ENCODE assay signal across 13 cellular contexts in genomic region chr10:117535752-117536358, GRCh38. TPM values are rescaled to one million over a fixed set of nuclear protein-coding genes. Genes with fewer than 3 reads are reported as not detected.
DNase-seq lines count a peak whose midpoint lies in the region; ATAC-seq, FAIRE-seq and TF ChIP-seq lines count a peak whose summit lies in the region.
"Had no signal": no experiment of that assay in that cellular context is flagged by ENCODE, and none has a peak within 500 bp of the region (broad histone marks: within the 10 kb centered on the region; RNA-seq: fewer than 3 reads in every experiment).

No MANE protein-coding gene starts in this region.

- H3K4me1 ChIP-seq in right cardiac atrium (ENCODE audit: control insufficient read depth, insufficient read depth, low read length) (no peaks in the 10 kb centered on the region), H1 (replicated peaks in 1 of 4; ENCODE audit: control insufficient read depth in 3 of 4, insufficient read depth in 4 of 4, low read length in 3 of 4) (peaks cover 0 to 39% (median 15%) of the 10 kb centered on the region in 4 experiments; a peak in 6 of 7 replicates), osteoblast (ENCODE audit: insufficient read depth, low read length) (peaks cover 5% of the 10 kb centered on the region)

- no peak overlapping the region for H3K4ac ChIP-seq in H1 (replicated peaks; ENCODE audit: insufficient read length, low read depth, low read length)

- no peak overlapping the region for H2BK120ac ChIP-seq in H1 (replicated peaks; ENCODE audit: low read depth, low read length)

- H3K23ac ChIP-seq in H1 (ENCODE audit: insufficient read length) = no peak overlapping the region

- no peak for TF ChIP-seq RAD21 in H1 (IDR thresholded peaks at IDR 0.05 in 1 of 2, conservative IDR thresholded peaks at IDR 0.05 in 1 of 2; ENCODE audit: low read depth in 2 of 2, low read length in 2 of 2)

- no peak overlapping the region for H2AK5ac ChIP-seq in H1 (ENCODE audit: low read depth, low read length)

- peaks cover 41 to 55% of the 10 kb centered on the region in 2 experiments for H4K20me1 ChIP-seq in H1 (replicated peaks in 1 of 2; ENCODE audit: control insufficient read depth in 1 of 2, insufficient read depth in 2 of 2, low read length in 2 of 2)
- H4K20me1 ChIP-seq in osteoblast (ENCODE audit: insufficient read depth, low read length) = no peaks in the 10 kb centered on the region

- ATAC-seq in right cardiac atrium = no peak
- no peak for ATAC-seq in Right ventricle myocardium superior (ENCODE audit: poor library complexity)
- no peak for ATAC-seq in HG03432 (IDR thresholded peaks at IDR 0.05; ENCODE audit: unreplicated experiment)
- ATAC-seq: mucosa of descending colon had no signal

- no peaks in the 10 kb centered on the region; the same call in 1 of the 2 replicates for H3K23me2 ChIP-seq in H1 (ENCODE audit: low read depth, low read length)

- H2AFZ ChIP-seq in H1 (ENCODE audit: low read length) = no peak overlapping the region
- H2AFZ ChIP-seq in osteoblast (ENCODE audit: low read length) = no peak overlapping the region

- no peak overlapping the region for H4K91ac ChIP-seq in H1 (replicated peaks; ENCODE audit: insufficient read length, low read length)

- H4K8ac ChIP-seq in H1 (ENCODE audit: extremely low read depth, insufficient read depth, low read length) = no peak overlapping the region

- no peak overlapping the region for H2BK20ac ChIP-seq in H1 (ENCODE audit: low read length)

- TF ChIP-seq POLR2A in H1 (IDR thresholded peaks at IDR 0.05; ENCODE audit: control extremely low read depth in 1 of 2, low read depth in 2 of 2, low read length in 2 of 2) = no peak

- H3K4me2 ChIP-seq in H1 (ENCODE audit: insufficient read depth in 1 of 2, low read depth in 2 of 2, low read length in 2 of 2) = peak overlapping the region; percentile 56 to 68; a peak in 3 of 4 replicates
- peak overlapping the region; percentile 71 for H3K4me2 ChIP-seq in osteoblast (ENCODE audit: insufficient read depth, low read length)

- POLR2A ChIA-PET in H1 (lab: Charles Lee; ENCODE audit: partially characterized antibody) = no interaction called here

- H3K79me1 ChIP-seq in H1 (ENCODE audit: low read depth, low read length) = no peaks in the 10 kb centered on the region

- H3K18ac ChIP-seq in H1 (ENCODE audit: extremely low read depth, low read length) = no peak overlapping the region

- no peak for TF ChIP-seq CTCF in H1 (IDR thresholded peaks at IDR 0.05; ENCODE audit: control extremely low read depth in 1 of 3, insufficient read depth in 1 of 3, low read depth in 1 of 3, low read length in 3 of 3)
- no peak for TF ChIP-seq CTCF in osteoblast (IDR thresholded peaks at IDR 0.05; ENCODE audit: extremely low read depth, low read depth, low read length)

- CTCF ChIA-PET in H1 (lab: Charles Lee; ENCODE audit: partially characterized antibody) = interaction anchor here (0.7 to 10.2 kb wide), 18 partner anchors 9 to 922 kb away, joined by 3 to 84 read pairs (median 4); no protein-coding TSS in a partner anchor

- H2BK5ac ChIP-seq in H1 (ENCODE audit: low read depth, low read length) = no peak overlapping the region

- H3K9ac ChIP-seq in H1 (replicated peaks in 1 of 4; ENCODE audit: extremely low read depth in 1 of 4, low read depth in 3 of 4, low read length in 3 of 4) = no peak overlapping the region

- no peak overlapping the region for H2BK15ac ChIP-seq in H1 (ENCODE audit: low read length)

- H3K9me3 ChIP-seq in right cardiac atrium (ENCODE audit: control insufficient read depth, low read length) (no peaks in the 10 kb centered on the region), H1 (ENCODE audit: insufficient read depth in 2 of 2, low read depth in 1 of 2, low read length in 1 of 2) (no peaks in the 10 kb centered on the region), osteoblast (ENCODE audit: low read depth, low read length) (no peaks in the 10 kb centered on the region)
- H3K9me3 ChIP-seq: mucosa of descending colon had no signal

- DNase-seq in right cardiac atrium (no peak), Right ventricle myocardium superior (no peak), H1 (ENCODE audit: low read depth in 1 of 2, low spot score in 2 of 2) (no peak), osteoblast (ENCODE audit: insufficient read length, low spot score, missing footprints) (peak; percentile 50), HTR-8/SVneo (ENCODE audit: insufficient read length, low spot score) (no peak), putamen (ENCODE audit: low spot score) (no peak), HK-2 (ENCODE audit: unreplicated experiment) (no peak)
- DNase-seq: activated naive CD8-positive, alpha-beta T cell treated with anti-CD3 and anti-CD28 coated beads, Interleukin-2, amount 10 ng/mL, durations not matched to agents 7 days and 5 days; cerebellar nuclear complex; NCI-H2171 had no signal

- no peak for FAIRE-seq in H1 (lab: Jason Lieb, UNC)
- no peak for FAIRE-seq in HTR-8/SVneo (lab: Jason Lieb, UNC)

- no peak overlapping the region for H3K14ac ChIP-seq in H1 (ENCODE audit: insufficient read length)

- H3K36me3 ChIP-seq in H1 (ENCODE audit: control insufficient read depth in 2 of 4, insufficient read depth in 4 of 4, low read length in 3 of 4) (peaks cover 0 to 14% (median 0%) of the 10 kb centered on the region in 4 experiments; a peak in 1 of 8 replicates), osteoblast (ENCODE audit: insufficient read depth, low read length) (no peaks in the 10 kb centered on the region)

- H3K27ac ChIP-seq in right cardiac atrium (ENCODE audit: low read length) (no peak overlapping the region), H1 (ENCODE audit: low read depth, low read length) (no peak overlapping the region), osteoblast (ENCODE audit: low read depth, low read length) (no peak overlapping the region)

- H3K4me3 ChIP-seq in right cardiac atrium (ENCODE audit: low read length) (peak overlapping the region; percentile 26), H1 (ENCODE audit: extremely low read depth in 1 of 4, insufficient read depth in 2 of 4, low read depth in 3 of 4, low read length in 4 of 4) (peak overlapping the region in 1 of 4 experiments; percentile 45; a peak in 1 of 8 replicates), osteoblast (ENCODE audit: insufficient read depth, low read length) (peak overlapping the region; percentile 57)
- H3K4me3 ChIP-seq: mucosa of descending colon had no signal

- no peaks in the 10 kb centered on the region for H3K79me2 ChIP-seq in H1 (ENCODE audit: control insufficient read depth in 1 of 2, insufficient read depth in 2 of 2, low read length in 2 of 2)
- no peaks in the 10 kb centered on the region for H3K79me2 ChIP-seq in osteoblast (ENCODE audit: insufficient read depth, low read length)

- no peak overlapping the region for H3K56ac ChIP-seq in H1 (replicated peaks; ENCODE audit: insufficient read length, low read depth, low read length)

- intact Hi-C loops in right cardiac atrium (cut with DNase I) (no loop called here), Right ventricle myocardium superior (cut with DNase I) (no loop called here)

- H3K27me3 ChIP-seq in right cardiac atrium (ENCODE audit: control insufficient read depth, insufficient read depth) (no peaks in the 10 kb centered on the region), H1 (replicated peaks in 1 of 4; ENCODE audit: control insufficient read depth in 3 of 4, extremely low read depth in 1 of 4, insufficient read depth in 3 of 4, low read length in 3 of 4) (peaks cover 97 to 100% (median 99%) of the 10 kb centered on the region in 4 experiments), osteoblast (ENCODE audit: insufficient read depth, low read length) (peaks cover 88% of the 10 kb centered on the region)

- 20% methylated on average over 16 of the region's 16 CpGs for WGBS in right cardiac atrium
- WGBS in H1 (ENCODE audit: extremely low coverage in 1 of 2, insufficient coverage in 1 of 2, insufficient read length in 1 of 2, insufficient replicate concordance in 2 of 2, low coverage in 1 of 2, low lambda C conversion rate in 2 of 2, missing lambda C conversion rate in 1 of 2), 2 experiments = 14% methylated on average over 16 of the region's 16 CpGs; no CpG with 5 or more reads in 1 of the 2 experiments

- H2BK12ac ChIP-seq in H1 (ENCODE audit: low read depth, low read length) = no peak overlapping the region

- H4K5ac ChIP-seq in H1 (ENCODE audit: insufficient read length, low read depth, low read length) = no peak overlapping the region

- no peak for TF ChIP-seq EP300 in H1 (IDR thresholded peaks at IDR 0.05; ENCODE audit: borderline replicate concordance in 1 of 2, low read depth in 2 of 2, low read length in 2 of 2)

TF ChIP-seq in H1, 55 proteins besides CTCF, POLR2A, EP300 and RAD21:
- TF ChIP-seq RNF2 (IDR thresholded peaks at IDR 0.05; ENCODE audit: borderline replicate concordance, low read depth, low read length, missing control alignments, poor library complexity, severe bottlenecking) (peak; percentile 37), CBX8 (IDR thresholded peaks at IDR 0.05; ENCODE audit: borderline replicate concordance, low read depth, low read length) (0 out of 2 replicates have a peak, but pooled peaks have one; percentile 9), CBX5 (IDR thresholded peaks at IDR 0.05; ENCODE audit: low read depth, low read length) (no peak), KDM1A (IDR thresholded peaks at IDR 0.05; ENCODE audit: borderline replicate concordance, low read length) (peak; percentile 83; the same call in 1 of the 2 replicates), RFX5 (IDR thresholded peaks at IDR 0.05; ENCODE audit: borderline replicate concordance, low read depth, low read length) (no peak)
TF ChIP-seq in H1: peak in this region for 3.

RNA-seq across cellular contexts. Expression of gene EMX2, which starts 6.7 kb away (rescaled TPM):
- total RNA-seq in right cardiac atrium (1 to 10 TPM in 1 of 4 donors, under 1 TPM in 3; 0.22 to 1.2 (median 0.82) TPM), Right ventricle myocardium superior (not detected), osteoblast (0.88 and 1.4 TPM in 2 replicates)
- polyA plus RNA-seq in right cardiac atrium (1.00 TPM), H1 (2011; rRNA removed) (not detected in 2 replicates)
- total RNA-seq in H1 (2021; fragmentation: NEBNext Ultra II Directional; extraction: Animal tissue kit (Norgen Biotek cat#: 25700)) = not detected in 2 replicates
- polyA plus RNA-seq in H1 (2011; cell fraction: cytosol; rRNA removed) = 0.06 TPM
- 0.04 TPM for polyA plus RNA-seq in H1 (2011; cell fraction: nucleus; rRNA removed)
- polyA plus RNA-seq in H1 (2012, experiment 1 of 2) = 0.08 to 0.23 TPM (median 0.14 TPM) in 4 replicates
- polyA plus RNA-seq in H1 (2012, experiment 2 of 2) = 0.10 TPM
- polyA plus RNA-seq in H1 (2013, experiment 1 of 2) = 0.04 TPM
- not detected for polyA plus RNA-seq in H1 (2013, experiment 2 of 2)
- polyA minus RNA-seq in H1 (2011; rRNA and poly(A)+ RNA removed) = not detected in 2 replicates
- not detected for polyA minus RNA-seq in H1 (2011; cell fraction: cytosol; rRNA and poly(A)+ RNA removed)
- polyA minus RNA-seq in H1 (2011; cell fraction: nucleus; rRNA and poly(A)+ RNA removed) = not detected
- total RNA-seq: activated naive CD8-positive, alpha-beta T cell treated with anti-CD3 and anti-CD28 coated beads, Interleukin-2, amount 10 ng/mL, durations not matched to agents 7 days and 5 days; fibroblast of lung; mucosa of descending colon had no signal
- polyA plus RNA-seq: fibroblast of lung had no signal
